34 cellular contexts compared by ENCODE assay signal in genomic region chr2:199972088-199972626, GRCh38.
"Had no signal": no experiment of that assay in that cellular context is flagged by ENCODE, and none has a peak within 500 bp of the region (broad histone marks: within the 10 kb centered on the region; RNA-seq: fewer than 3 reads in every experiment).

No MANE protein-coding gene starts in this region.

- H3K4me3 ChIP-seq: adrenal gland, body of pancreas, breast epithelium had no signal

- H3K9me3 ChIP-seq: adrenal gland, body of pancreas, breast epithelium had no signal

- ATAC-seq: activated CD8-positive, alpha-beta T cell treated with anti-CD3 and anti-CD28 coated beads for 36 hours; activated naive CD4-positive, alpha-beta T cell treated with anti-CD3 and anti-CD28 coated beads, Interleukin-2, amount 50 U/mL, for 72 hours; activated T-cell treated with anti-CD3 and anti-CD28 coated beads, Interleukin-2, amount 50 U/mL, for 4 hours; activated T-cell treated with anti-CD3 and anti-CD28 coated beads, Interleukin-2, amount 50 U/mL, for 72 hours; activated T-helper 17 cell treated with anti-CD3 and anti-CD28 coated beads, Interleukin-2, amount 50 U/mL, for 72 hours; body of pancreas had no signal

- DNase-seq: activated B cell treated with CpG ODN at 0.5 μM for 24 hours; activated CD4-positive, alpha-beta memory T cell treated with anti-CD3 and anti-CD28 coated beads for 36 hours; activated CD4-positive, alpha-beta T cell treated with anti-CD3 and anti-CD28 coated beads for 4 hours; activated CD4-positive, alpha-beta T cell treated with anti-CD3 and anti-CD28 coated beads, Interleukin-2, amount 10 ng/mL, durations not matched to agents 24 days and 14 days; activated CD4-positive, alpha-beta T cell treated with anti-CD3 and anti-CD28 coated beads, Interleukin-2, amount 50 U/mL, for 1 hour; activated CD4-positive, alpha-beta T cell treated with anti-CD3 and anti-CD28 coated beads, Interleukin-2, amount 50 U/mL, for 4 hours; activated CD4-positive, CD25-positive, alpha-beta regulatory T cell treated with anti-CD3 and anti-CD28 coated beads, Interleukin-2, amount 50 U/mL, for 72 hours; activated CD8-positive, alpha-beta memory T cell treated with anti-CD3 and anti-CD28 coated beads, Interleukin-2, amount 50 U/mL, for 4 hours; activated CD8-positive, alpha-beta T cell treated with anti-CD3 and anti-CD28 coated beads for 36 hours; activated effector memory CD4-positive, alpha-beta T cell treated with anti-CD3 and anti-CD28 coated beads, Interleukin-2, amount 50 U/mL, for 16 hours; activated gamma-delta T cell treated with Interleukin-2 at 50 U/mL for 16 hours; activated naive CD4-positive, alpha-beta T cell; activated naive CD4-positive, alpha-beta T cell treated with anti-CD3 and anti-CD28 coated beads for 36 hours; activated naive CD4-positive, alpha-beta T cell treated with anti-CD3 and anti-CD28 coated beads, Interleukin-2, amount 50 U/mL, for 16 hours; activated naive CD8-positive, alpha-beta T cell treated with anti-CD3 and anti-CD28 coated beads for 36 hours; activated T-cell treated with anti-CD3 and anti-CD28 coated beads for 4 hours; activated T-cell treated with anti-CD3 and anti-CD28 coated beads, Interleukin-2, amount 50 U/mL, for 1 hour; activated T-cell treated with anti-CD3 and anti-CD28 coated beads, Interleukin-2, amount 50 U/mL, for 4 hours; activated T-cell treated with anti-CD3 and anti-CD28 coated beads, Interleukin-2, amount 50 U/mL, for 72 hours; adrenal gland; amniotic stem cell; aorta; body of pancreas; brain microvascular endothelial cell; SW 1271; T-helper 1 cell; T-helper 2 cell; T-helper 9 cell had no signal

- H3K27ac ChIP-seq: adrenal gland, body of pancreas, brain microvascular endothelial cell, breast epithelium, VCaP had no signal

- H3K27me3 ChIP-seq: adrenal gland, body of pancreas, brain microvascular endothelial cell, breast epithelium had no signal

- H3K4me1 ChIP-seq: adrenal gland, body of pancreas, breast epithelium had no signal

- FAIRE-seq: astrocyte, TTC549 had no signal

- H3K36me3 ChIP-seq: adrenal gland, brain microvascular endothelial cell, breast epithelium had no signal
